ENCODE assay signal across 8 cellular contexts in the genomic region with DNA sequence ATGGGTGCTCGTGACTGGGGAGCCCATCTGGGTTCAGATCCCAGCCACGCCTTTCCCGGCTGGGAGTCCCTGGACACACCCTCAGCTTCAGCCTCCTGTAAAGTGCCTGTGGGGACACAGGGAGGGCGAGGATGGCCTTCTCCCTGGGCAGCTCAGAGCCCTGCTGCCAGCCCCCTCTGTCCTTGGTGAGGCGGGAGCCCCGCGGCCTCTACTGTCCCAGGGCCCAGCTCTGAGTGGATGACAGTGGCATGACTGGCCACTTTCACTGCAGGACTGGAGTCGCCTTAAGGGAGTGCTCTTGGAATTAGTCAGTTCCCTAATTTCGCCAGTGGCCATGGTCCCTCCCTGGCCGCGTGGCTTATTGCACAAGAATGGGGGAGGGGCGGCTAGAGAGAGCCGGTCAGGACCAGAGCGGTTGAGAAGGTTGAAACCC. TPM values are rescaled to one million over a fixed set of nuclear protein-coding genes. Genes with fewer than 3 reads are reported as not detected.
DNase-seq lines count a peak whose midpoint lies in the region; ATAC-seq and TF ChIP-seq lines count a peak whose summit lies in the region.

No MANE protein-coding gene starts in this region.

- H3K36me3 Mint-ChIP-seq in glutamatergic neuron (ENCODE audit: unreplicated experiment) = no peaks in the 10 kb centered on the region
- peaks cover 4% of the 10 kb centered on the region for H3K36me3 Mint-ChIP-seq in activated naive CD4-positive, alpha-beta T cell treated with anti-CD3 and anti-CD28 coated beads for 36 hours (ENCODE audit: low read depth)

- 39 to 56% (median 50%) methylated on average over 13 to 14 of the region's 14 CpGs for WGBS in psoas muscle, 3 donors

- intact Hi-C loops in psoas muscle (cut with DNase I) = loop anchor here in 1 of 2 donors (10.0 kb wide), 1 partner anchor 119 kb away; the partner anchor contains the start of gene BAIAP2L1
- intact Hi-C loops in activated naive CD4-positive, alpha-beta T cell treated with anti-CD3 and anti-CD28 coated beads for 36 hours (cut with micrococcal nuclease) = no loop called here

- DNase-seq in GM04504 (ENCODE audit: low read depth) = peak; percentile 61
- peak; percentile 55 for DNase-seq in T1000 (lab: John Stamatoyannopoulos, UW)
- DNase-seq in glutamatergic neuron = no peak
- DNase-seq in psoas muscle = peak; percentile 88 to 93
- DNase-seq in iPS-NIHi7 (ENCODE audit: extremely low spot score) = no peak
- no peak for DNase-seq in activated naive CD4-positive, alpha-beta T cell treated with anti-CD3 and anti-CD28 coated beads for 36 hours
- no peak for DNase-seq in stimulated activated CD4-positive, alpha-beta T cell treated with anti-CD3 and anti-CD28 coated beads, Interleukin-4, amount 100 ng/mL, for 4 hours

- peaks cover 17% of the 10 kb centered on the region for H3K27me3 Mint-ChIP-seq in glutamatergic neuron (ENCODE audit: unreplicated experiment)
- H3K27me3 Mint-ChIP-seq in activated naive CD4-positive, alpha-beta T cell treated with anti-CD3 and anti-CD28 coated beads for 36 hours (ENCODE audit: low read depth) = no peaks in the 10 kb centered on the region

- H3K27me3 ChIP-seq in psoas muscle (ENCODE audit: insufficient read depth in 3 of 3, low read length in 2 of 3) = no peaks in the 10 kb centered on the region

- H3K4me1 ChIP-seq in psoas muscle = peaks cover 62% of the 10 kb centered on the region

- CTCF ChIA-PET in activated naive CD4-positive, alpha-beta T cell treated with anti-CD3 and anti-CD28 coated beads for 36 hours (lab: Charles Lee) = no interaction called here

- H3K36me3 ChIP-seq in psoas muscle (ENCODE audit: insufficient read depth in 1 of 2, low read depth in 1 of 2) = peaks cover 0 to 13% of the 10 kb centered on the region in 2 donors

- peak overlapping the region; percentile 82 for H3K4me3 Mint-ChIP-seq in glutamatergic neuron (ENCODE audit: unreplicated experiment)
- no peak overlapping the region for H3K4me3 Mint-ChIP-seq in activated naive CD4-positive, alpha-beta T cell treated with anti-CD3 and anti-CD28 coated beads for 36 hours

- H3K27ac Mint-ChIP-seq in glutamatergic neuron (ENCODE audit: unreplicated experiment) = no peak overlapping the region
- no peak overlapping the region for H3K27ac Mint-ChIP-seq in activated naive CD4-positive, alpha-beta T cell treated with anti-CD3 and anti-CD28 coated beads for 36 hours

- TF ChIP-seq CTCF in glutamatergic neuron (IDR thresholded peaks at IDR 0.05; ENCODE audit: partially characterized antibody, unreplicated experiment) (no peak), psoas muscle (IDR thresholded peaks at IDR 0.05) (no peak)

- no peaks in the 10 kb centered on the region for H3K9me3 ChIP-seq in psoas muscle

- H3K4me1 Mint-ChIP-seq in glutamatergic neuron (ENCODE audit: low read depth, unreplicated experiment) = peaks cover 30% of the 10 kb centered on the region
- peaks cover 35% of the 10 kb centered on the region for H3K4me1 Mint-ChIP-seq in activated naive CD4-positive, alpha-beta T cell treated with anti-CD3 and anti-CD28 coated beads for 36 hours (ENCODE audit: low read depth)

- ATAC-seq in psoas muscle (peak; percentile 62 to 70 (median 66)), HG03280 (IDR thresholded peaks at IDR 0.05; ENCODE audit: unreplicated experiment) (no peak)

- peak overlapping the region; percentile 99 for H3K27ac ChIP-seq in psoas muscle

- peak overlapping the region; percentile 90 for H3K4me3 ChIP-seq in psoas muscle

- H3K9me3 Mint-ChIP-seq in glutamatergic neuron (ENCODE audit: unreplicated experiment) = peaks cover 7% of the 10 kb centered on the region
- H3K9me3 Mint-ChIP-seq in activated naive CD4-positive, alpha-beta T cell treated with anti-CD3 and anti-CD28 coated beads for 36 hours = no peaks in the 10 kb centered on the region

RNA-seq across cellular contexts. Expression of gene BRI3, which starts 4.6 kb away (rescaled TPM):
- total RNA-seq in glutamatergic neuron (ENCODE audit: unreplicated experiment) = 176 TPM
- total RNA-seq in psoas muscle = 100 to 1,000 TPM; 231 to 529 (median 366) TPM
- polyA plus RNA-seq in psoas muscle = 100 to 1,000 TPM; 301 to 509 (median 443) TPM
- total RNA-seq in activated naive CD4-positive, alpha-beta T cell treated with anti-CD3 and anti-CD28 coated beads for 36 hours = 10 to 100 TPM; 51.6 to 54.4 TPM

RNA-seq across cellular contexts. Expression of gene TECPR1, which starts 34.1 kb away (rescaled TPM):
- 174 TPM for total RNA-seq in glutamatergic neuron (ENCODE audit: unreplicated experiment)
- total RNA-seq in psoas muscle = 10 to 100 TPM in 3 of 4 donors, 1 to 10 TPM in 1; 10.0 to 23.0 (median 18.6) TPM
- 10 to 100 TPM in 2 of 3 donors, 1 to 10 TPM in 1; 7.0 to 14.5 (median 14.0) TPM for polyA plus RNA-seq in psoas muscle
- 10 to 100 TPM; 29.8 to 36.7 TPM for total RNA-seq in activated naive CD4-positive, alpha-beta T cell treated with anti-CD3 and anti-CD28 coated beads for 36 hours

Comparison
In these comparisons a context has a peak if more than half of its experiments do, and no peak if none do; other contexts are left out.
1. DNase-seq: peak in GM04504 (single experiment), T1000 (single experiment) and psoas muscle (2 of 2); none in glutamatergic neuron (single experiment), iPS-NIHi7 (single experiment), activated naive CD4-positive, alpha-beta T cell treated with anti-CD3 and anti-CD28 coated beads for 36 hours (single experiment) and stimulated activated CD4-positive, alpha-beta T cell treated with anti-CD3 and anti-CD28 coated beads, Interleukin-4, amount 100 ng/mL, for 4 hours (0 of 2).